Comparison of ENCODE assay signal across 22 cellular contexts in genomic region chrX:150256297-150256650, GRCh38.
"Had no signal": no experiment of that assay in that cellular context is flagged by ENCODE, and none has a peak within 500 bp of the region (broad histone marks: within the 10 kb centered on the region; RNA-seq: fewer than 3 reads in every experiment).

No MANE protein-coding gene starts in this region.

- H3K4me1 ChIP-seq: uterus had no signal

- H3K27ac Mint-ChIP-seq: activated naive CD4-positive, alpha-beta T cell treated with anti-CD3 and anti-CD28 coated beads, Interleukin-2, amount 10 ng/mL, durations not matched to agents 7 days and 5 days; stimulated activated naive CD8-positive, alpha-beta T cell treated with anti-CD3 and anti-CD28 coated beads, Interleukin-15, Interleukin-2, amounts not matched to agents 100 ng/mL and 50 ng/mL, for 24 hours; T-helper 17 cell; type B pancreatic cell had no signal

- DNase-seq: activated CD4-positive, alpha-beta T cell treated with anti-CD3 and anti-CD28 coated beads, Interleukin-2, amount 50 U/mL, for 4 hours; activated CD4-positive, CD25-positive, alpha-beta regulatory T cell treated with anti-CD3 and anti-CD28 coated beads, Interleukin-2, amount 50 U/mL, for 72 hours; activated effector memory CD4-positive, alpha-beta T cell treated with Interleukin-2 at 50 U/mL for 16 hours; activated naive CD4-positive, alpha-beta T cell treated with anti-CD3 and anti-CD28 coated beads, Interleukin-2, amount 10 ng/mL, durations not matched to agents 7 days and 5 days; activated T-cell treated with anti-CD3 and anti-CD28 coated beads, Interleukin-2, amount 50 U/mL, for 48 hours; amygdala; caudate nucleus; dermis blood vessel endothelial cell; effector CD4-positive, alpha-beta T cell; mucosa of descending colon; right cardiac atrium; stimulated activated CD4-positive, alpha-beta T cell treated with anti-CD3 and anti-CD28 coated beads, Interleukin-15, amount 100 ng/mL, for 24 hours; stimulated activated CD4-positive, alpha-beta T cell treated with anti-CD3 and anti-CD28 coated beads, Interleukin-2, amount 100 ng/mL, for 24 hours; substantia nigra; T-helper 17 cell; T1000; uterus had no signal

- H3K9me3 Mint-ChIP-seq: activated naive CD4-positive, alpha-beta T cell treated with anti-CD3 and anti-CD28 coated beads, Interleukin-2, amount 10 ng/mL, durations not matched to agents 7 days and 5 days; natural killer cell treated with Interleukin-12 subunit alpha and Interleukin-12 subunit beta and Interleukin-15 and Interleukin-18, amount 100 ng/mL, for 72 hours; stimulated activated naive CD8-positive, alpha-beta T cell treated with anti-CD3 and anti-CD28 coated beads, Interleukin-15, Interleukin-2, amounts not matched to agents 100 ng/mL and 50 ng/mL, for 24 hours; type B pancreatic cell had no signal

- H3K36me3 ChIP-seq: uterus had no signal

- H3K36me3 Mint-ChIP-seq: activated naive CD4-positive, alpha-beta T cell treated with anti-CD3 and anti-CD28 coated beads, Interleukin-2, amount 10 ng/mL, durations not matched to agents 7 days and 5 days; natural killer cell treated with Interleukin-12 subunit alpha and Interleukin-12 subunit beta and Interleukin-15 and Interleukin-18, amount 100 ng/mL, for 72 hours; type B pancreatic cell had no signal

- H3K4me3 Mint-ChIP-seq: activated naive CD4-positive, alpha-beta T cell treated with anti-CD3 and anti-CD28 coated beads, Interleukin-2, amount 10 ng/mL, durations not matched to agents 7 days and 5 days; natural killer cell treated with Interleukin-12 subunit alpha and Interleukin-12 subunit beta and Interleukin-15 and Interleukin-18, amount 100 ng/mL, for 72 hours; stimulated activated naive CD8-positive, alpha-beta T cell treated with anti-CD3 and anti-CD28 coated beads, Interleukin-15, Interleukin-2, amounts not matched to agents 100 ng/mL and 50 ng/mL, for 24 hours; T-helper 17 cell; type B pancreatic cell had no signal

- ATAC-seq: mucosa of descending colon; natural killer cell treated with Interleukin-12 subunit alpha and Interleukin-12 subunit beta and Interleukin-15 and Interleukin-18, amount 100 ng/mL, for 72 hours; SK-N-SH treated with all-trans-retinoic acid at 6 μM for 48 hours; T-helper 17 cell had no signal

- H3K9me3 ChIP-seq: mucosa of descending colon, uterus had no signal

- H3K4me3 ChIP-seq: mucosa of descending colon, uterus had no signal

- H3K27me3 Mint-ChIP-seq: stimulated activated naive CD8-positive, alpha-beta T cell treated with anti-CD3 and anti-CD28 coated beads, Interleukin-15, Interleukin-2, amounts not matched to agents 100 ng/mL and 50 ng/mL, for 24 hours; T-helper 17 cell; type B pancreatic cell had no signal

- H3K27me3 ChIP-seq: uterus had no signal

- H3K27ac ChIP-seq: epithelial cell of prostate, uterus had no signal
